In genomic region chr1:25893072-25893604, GRCh38 we compare ENCODE assay signal across 12 cellular contexts. TPM values are rescaled to one million over a fixed set of nuclear protein-coding genes. Genes with fewer than 3 reads are reported as not detected.
DNase-seq lines count a peak whose midpoint lies in the region; ATAC-seq and TF ChIP-seq lines count a peak whose summit lies in the region.
"Had no signal": no experiment of that assay in that cellular context is flagged by ENCODE, and none has a peak within 500 bp of the region (broad histone marks: within the 10 kb centered on the region; RNA-seq: fewer than 3 reads in every experiment).

No MANE protein-coding gene starts in this region.

- H2BK12ac ChIP-seq in H9 (ENCODE audit: insufficient read length, low read depth, low read length) = no peak overlapping the region

- H3K27me3 ChIP-seq in SK-N-SH (ENCODE audit: insufficient read depth) (no peaks in the 10 kb centered on the region), H9 (ENCODE audit: insufficient read depth, low read length) (no peaks in the 10 kb centered on the region)

- H2BK5ac ChIP-seq in H9 (ENCODE audit: insufficient read length, low read length) = no peak overlapping the region

- peaks cover 12 to 33% of the 10 kb centered on the region in 2 experiments; a peak in 3 of 4 replicates for H3K4me1 ChIP-seq in SK-N-SH (ENCODE audit: control insufficient read depth in 1 of 2, insufficient read depth in 2 of 2, low read depth in 1 of 2, low read length in 1 of 2)
- peaks cover 1% of the 10 kb centered on the region for H3K4me1 ChIP-seq in urinary bladder (ENCODE audit: insufficient read depth)
- H3K4me1 ChIP-seq in H9 (ENCODE audit: insufficient read depth, low read length) = no peaks in the 10 kb centered on the region; the same call in 1 of the 2 replicates

- no peak for TF ChIP-seq RAD21 in SK-N-SH (IDR thresholded peaks at IDR 0.05; ENCODE audit: low read length)

- TF ChIP-seq EP300 in SK-N-SH (IDR thresholded peaks at IDR 0.05; ENCODE audit: borderline replicate concordance in 1 of 2, low read depth in 1 of 2, low read length in 1 of 2) = no peak

- peaks cover 46% of the 10 kb centered on the region for H3F3A ChIP-seq in SK-N-SH (replicated peaks; ENCODE audit: insufficient read depth)

- CTCF ChIA-PET in SK-N-SH (lab: Yijun Ruan, JAX) = interaction anchor here (0.9 to 2.9 kb wide), 5 partner anchors 10 to 106 kb away, joined by 3 to 18 read pairs (median 4); partner anchors contain the start of gene PAFAH2

- no peak for ATAC-seq in SK-N-SH treated with all-trans-retinoic acid at 6 μM for 48 hours
- ATAC-seq: natural killer cell treated with Interleukin-12 subunit alpha and Interleukin-12 subunit beta and Interleukin-15 and Interleukin-18, amount 100 ng/mL, for 72 hours; stimulated activated memory B cell treated with anti-CD40 and anti-IgM and Interleukin-4, amounts not matched to agents 10 μg/mL and 1 μg/mL and 100 μg/mL, for 72 hours had no signal

- H3T11ph ChIP-seq in H9 (ENCODE audit: low read length) = no peak overlapping the region

- H3K79me2 ChIP-seq in SK-N-SH (ENCODE audit: insufficient read depth) (peaks cover 38% of the 10 kb centered on the region; the same call in 1 of the 2 replicates), H9 (ENCODE audit: insufficient read depth, low read length) (no peaks in the 10 kb centered on the region)

- intact Hi-C loops in activated CD4-positive, alpha-beta T cell treated with anti-CD3 and anti-CD28 coated beads, Interleukin-2, amount 10 ng/mL, durations not matched to agents 24 days and 14 days (cut with micrococcal nuclease) = no loop called here

- H3K4me1 Mint-ChIP-seq in activated CD4-positive, alpha-beta T cell treated with anti-CD3 and anti-CD28 coated beads, Interleukin-2, amount 10 ng/mL, durations not matched to agents 24 days and 14 days = peaks cover 12% of the 10 kb centered on the region
- peaks cover 37 to 42% of the 10 kb centered on the region in 2 experiments for H3K4me1 Mint-ChIP-seq in H9

- H3K27me3 Mint-ChIP-seq in activated CD4-positive, alpha-beta T cell treated with anti-CD3 and anti-CD28 coated beads, Interleukin-2, amount 10 ng/mL, durations not matched to agents 24 days and 14 days = no peaks in the 10 kb centered on the region
- no peaks in the 10 kb centered on the region for H3K27me3 Mint-ChIP-seq in H9 (ENCODE audit: low read depth)
- H3K27me3 Mint-ChIP-seq: natural killer cell treated with Interleukin-12 subunit alpha and Interleukin-12 subunit beta and Interleukin-15 and Interleukin-18, amount 100 ng/mL, for 72 hours; stimulated activated memory B cell treated with anti-CD40 and anti-IgM and Interleukin-4, amounts not matched to agents 10 μg/mL and 1 μg/mL and 100 μg/mL, for 72 hours had no signal

- H3K9me3 Mint-ChIP-seq in activated CD4-positive, alpha-beta T cell treated with anti-CD3 and anti-CD28 coated beads, Interleukin-2, amount 10 ng/mL, durations not matched to agents 24 days and 14 days = no peaks in the 10 kb centered on the region
- no peaks in the 10 kb centered on the region for H3K9me3 Mint-ChIP-seq in H9
- H3K9me3 Mint-ChIP-seq: natural killer cell treated with Interleukin-12 subunit alpha and Interleukin-12 subunit beta and Interleukin-15 and Interleukin-18, amount 100 ng/mL, for 72 hours; stimulated activated memory B cell treated with anti-CD40 and anti-IgM and Interleukin-4, amounts not matched to agents 10 μg/mL and 1 μg/mL and 100 μg/mL, for 72 hours had no signal

- H3K4me3 Mint-ChIP-seq in activated CD4-positive, alpha-beta T cell treated with anti-CD3 and anti-CD28 coated beads, Interleukin-2, amount 10 ng/mL, durations not matched to agents 24 days and 14 days = no peak overlapping the region
- no peak overlapping the region for H3K4me3 Mint-ChIP-seq in H9
- H3K4me3 Mint-ChIP-seq: natural killer cell treated with Interleukin-12 subunit alpha and Interleukin-12 subunit beta and Interleukin-15 and Interleukin-18, amount 100 ng/mL, for 72 hours; stimulated activated memory B cell treated with anti-CD40 and anti-IgM and Interleukin-4, amounts not matched to agents 10 μg/mL and 1 μg/mL and 100 μg/mL, for 72 hours had no signal

- POLR2A ChIA-PET in SK-N-SH (lab: Yijun Ruan, JAX) = interaction anchor here (2.7 kb wide), 1 partner anchor 10 kb away, joined by 6 read pairs; no protein-coding TSS in a partner anchor

- H3K18ac ChIP-seq in H9 (ENCODE audit: insufficient read length, low read depth, low read length) = no peak overlapping the region

- H3K27ac Mint-ChIP-seq in activated CD4-positive, alpha-beta T cell treated with anti-CD3 and anti-CD28 coated beads, Interleukin-2, amount 10 ng/mL, durations not matched to agents 24 days and 14 days = no peak overlapping the region
- H3K27ac Mint-ChIP-seq in H9 = no peak overlapping the region
- H3K27ac Mint-ChIP-seq: natural killer cell treated with Interleukin-12 subunit alpha and Interleukin-12 subunit beta and Interleukin-15 and Interleukin-18, amount 100 ng/mL, for 72 hours; stimulated activated memory B cell treated with anti-CD40 and anti-IgM and Interleukin-4, amounts not matched to agents 10 μg/mL and 1 μg/mL and 100 μg/mL, for 72 hours had no signal

- no peak overlapping the region for H3K23ac ChIP-seq in H9 (ENCODE audit: insufficient read length, low read depth, low read length)

- no peaks in the 10 kb centered on the region for H3K79me1 ChIP-seq in H9 (ENCODE audit: insufficient read depth, low read depth, low read length, poor library complexity, severe bottlenecking)

- no peak overlapping the region for H3K4me3 ChIP-seq in SK-N-SH (ENCODE audit: low read depth in 2 of 2, low read length in 1 of 2)
- H3K4me3 ChIP-seq in choroid plexus epithelial cell (ENCODE audit: low read depth, low read length) = no peak overlapping the region
- H3K4me3 ChIP-seq in urinary bladder (ENCODE audit: low read depth, low read length) = no peak overlapping the region

- no peak overlapping the region for H3K56ac ChIP-seq in H9 (ENCODE audit: insufficient read length, low read depth, low read length)

- H3K4me2 ChIP-seq in SK-N-SH (no peak overlapping the region), H9 (ENCODE audit: insufficient read depth, insufficient read length, low read length) (no peak overlapping the region)

- H3K4ac ChIP-seq in H9 (ENCODE audit: low read depth, low read length) = no peak overlapping the region

- H3K9me2 ChIP-seq in SK-N-SH = no peaks in the 10 kb centered on the region

- H3K9ac ChIP-seq in SK-N-SH (peak overlapping the region; percentile 66; the same call in 1 of the 2 replicates), H9 (ENCODE audit: extremely low read depth, insufficient read length, low read length) (no peak overlapping the region)

- no peaks in the 10 kb centered on the region for H3K23me2 ChIP-seq in H9 (ENCODE audit: insufficient read length, low read depth, low read length, poor library complexity, severe bottlenecking)

- H2AFZ ChIP-seq in SK-N-SH (ENCODE audit: low read depth) (no peak overlapping the region), H9 (ENCODE audit: low read length) (no peak overlapping the region)

- WGBS in SK-N-SH (ENCODE audit: low lambda C conversion rate) = 72% methylated on average over 5 of the region's 6 CpGs
- 35% methylated on average over 6 of the region's 6 CpGs for WGBS in urinary bladder
- no CpG with 5 or more reads among the region's 6 CpGs for WGBS in H9 (ENCODE audit: extremely low coverage, insufficient read length, low lambda C conversion rate)

- TF ChIP-seq CTCF in SK-N-SH (IDR thresholded peaks at IDR 0.05) (no peak), choroid plexus epithelial cell (conservative IDR thresholded peaks at IDR 0.05; ENCODE audit: low read depth, low read length) (no peak), H9 (conservative IDR thresholded peaks at IDR 0.05) (no peak)

- H3K36me3 ChIP-seq in SK-N-SH (replicated peaks in 1 of 2; ENCODE audit: control insufficient read depth in 1 of 2, insufficient read depth in 2 of 2, low read length in 1 of 2) = peaks cover 7 to 28% of the 10 kb centered on the region in 2 experiments
- no peaks in the 10 kb centered on the region for H3K36me3 ChIP-seq in urinary bladder (ENCODE audit: insufficient read depth)

- H2BK120ac ChIP-seq in H9 (ENCODE audit: low read depth, low read length, poor library complexity, severe bottlenecking) = no peak overlapping the region

- H4K5ac ChIP-seq in H9 (ENCODE audit: insufficient read length, low read depth, low read length) = no peak overlapping the region

- H4K8ac ChIP-seq in H9 (replicated peaks; ENCODE audit: insufficient read length, low read depth, low read length) = no peak overlapping the region

- H3K36me3 Mint-ChIP-seq in activated CD4-positive, alpha-beta T cell treated with anti-CD3 and anti-CD28 coated beads, Interleukin-2, amount 10 ng/mL, durations not matched to agents 24 days and 14 days (ENCODE audit: low read depth) = peaks cover 15% of the 10 kb centered on the region
- peaks cover 0 to 11% (median 1%) of the 10 kb centered on the region in 3 experiments; a peak in 6 of 7 replicates for H3K36me3 Mint-ChIP-seq in H9 (ENCODE audit: insufficient read depth in 1 of 3, low read depth in 3 of 3)
- H3K36me3 Mint-ChIP-seq: natural killer cell treated with Interleukin-12 subunit alpha and Interleukin-12 subunit beta and Interleukin-15 and Interleukin-18, amount 100 ng/mL, for 72 hours had no signal

- no peak overlapping the region for H2BK15ac ChIP-seq in H9 (ENCODE audit: low read depth, low read length)

- H4K20me1 ChIP-seq in SK-N-SH (ENCODE audit: insufficient read depth) (no peaks in the 10 kb centered on the region), H9 (ENCODE audit: control insufficient read depth, insufficient read depth, insufficient read length) (no peaks in the 10 kb centered on the region)

- H3K9me3 ChIP-seq in SK-N-SH (no peaks in the 10 kb centered on the region), H9 (ENCODE audit: control insufficient read depth, low read depth, low read length) (no peaks in the 10 kb centered on the region)

- H3K27ac ChIP-seq in SK-N-SH (ENCODE audit: low read depth in 2 of 2, low read length in 1 of 2) = peak overlapping the region; percentile 62 to 89; a peak in 3 of 4 replicates
- H3K27ac ChIP-seq in urinary bladder (ENCODE audit: low read depth) = peak overlapping the region; percentile 6
- no peak overlapping the region for H3K27ac ChIP-seq in H9 (ENCODE audit: insufficient read length, low read depth, low read length)

- no peak overlapping the region for H3K14ac ChIP-seq in H9 (ENCODE audit: insufficient read depth, low read length)

- no peak overlapping the region for H4K91ac ChIP-seq in H9 (ENCODE audit: insufficient read length, low read depth, low read length)

- DNase-seq in SK-N-SH (no peak), choroid plexus epithelial cell (ENCODE audit: low read depth) (peak; percentile 40), myocyte (ENCODE audit: low read depth) (peak; percentile 59), H9 (no peak), mesenteric fat pad (ENCODE audit: low spot score) (no peak)
- no peak for DNase-seq in activated CD4-positive, alpha-beta T cell treated with anti-CD3 and anti-CD28 coated beads, Interleukin-2, amount 10 ng/mL, durations not matched to agents 24 days and 14 days
- DNase-seq: hippocampal formation, NCI-H2171 treated with DMSO at 0.1 percent for 48 hours had no signal

- H2AK5ac ChIP-seq in H9 (ENCODE audit: insufficient read length, low read length) = no peak overlapping the region

- no peak overlapping the region for H2BK20ac ChIP-seq in H9 (ENCODE audit: low read depth, low read length, poor library complexity, severe bottlenecking)

RNA-seq across cellular contexts. Expression of gene STMN1, which starts 13.1 kb away (rescaled TPM):
- polyA plus RNA-seq in SK-N-SH (2012; rRNA removed) (72.8 and 143 TPM in 2 replicates), urinary bladder (49.4 TPM)
- polyA plus RNA-seq in SK-N-SH (2012; cell fraction: cytosol; rRNA removed) = 211 and 347 TPM in 2 replicates
- polyA plus RNA-seq in SK-N-SH (2012; cell fraction: nucleus; rRNA removed) = 53.8 and 86.2 TPM in 2 replicates
- total RNA-seq in myocyte (138 and 179 TPM in 2 replicates), urinary bladder (67.9 TPM), H9 (2021) (499 and 500 TPM in 2 replicates), mesenteric fat pad (39.3 TPM)
- 373 TPM for polyA plus RNA-seq in myocyte (2012)
- 247 and 255 TPM in 2 replicates for total RNA-seq in activated CD4-positive, alpha-beta T cell treated with anti-CD3 and anti-CD28 coated beads, Interleukin-2, amount 10 ng/mL, durations not matched to agents 24 days and 14 days

RNA-seq across cellular contexts. Expression of gene PAQR7, which starts 17.6 kb away (rescaled TPM):
- 5.6 and 7.0 TPM in 2 replicates for polyA plus RNA-seq in SK-N-SH (2012; rRNA removed)
- 3.1 and 4.9 TPM in 2 replicates for polyA plus RNA-seq in SK-N-SH (2012; cell fraction: cytosol; rRNA removed)
- polyA plus RNA-seq in SK-N-SH (2012; cell fraction: nucleus; rRNA removed) = 10.4 and 16.9 TPM in 2 replicates
- 6.3 and 9.8 TPM in 2 replicates for total RNA-seq in myocyte
- 21.8 TPM for polyA plus RNA-seq in myocyte (2012)
- total RNA-seq in urinary bladder = 10.4 TPM
- polyA plus RNA-seq in urinary bladder = 13.4 TPM
- total RNA-seq in activated CD4-positive, alpha-beta T cell treated with anti-CD3 and anti-CD28 coated beads, Interleukin-2, amount 10 ng/mL, durations not matched to agents 24 days and 14 days = 6.6 and 6.8 TPM in 2 replicates
- total RNA-seq in H9 (2021) = 6.0 and 6.3 TPM in 2 replicates
- 7.2 TPM for total RNA-seq in mesenteric fat pad

RNA-seq across cellular contexts. Expression of gene AUNIP, which starts 33.9 kb away (rescaled TPM):
- polyA plus RNA-seq in SK-N-SH (2012; rRNA removed) (1.9 TPM in 2 replicates), urinary bladder (0.11 TPM)
- 1.8 and 2.1 TPM in 2 replicates for polyA plus RNA-seq in SK-N-SH (2012; cell fraction: cytosol; rRNA removed)
- 1.3 and 1.4 TPM in 2 replicates for polyA plus RNA-seq in SK-N-SH (2012; cell fraction: nucleus; rRNA removed)
- total RNA-seq in myocyte (0.70 and 2.3 TPM in 2 replicates), urinary bladder (1.4 TPM), H9 (2021) (22.0 and 22.2 TPM in 2 replicates), mesenteric fat pad (not detected)
- polyA plus RNA-seq in myocyte (2012) = 0.90 TPM
- total RNA-seq in activated CD4-positive, alpha-beta T cell treated with anti-CD3 and anti-CD28 coated beads, Interleukin-2, amount 10 ng/mL, durations not matched to agents 24 days and 14 days = 12.0 and 13.9 TPM in 2 replicates

Comparison
In these comparisons a context has a peak if more than half of its experiments do, and no peak if none do; other contexts are left out.
1. DNase-seq: peak in choroid plexus epithelial cell (single experiment) and myocyte (single experiment); none in SK-N-SH (single experiment), activated CD4-positive, alpha-beta T cell treated with anti-CD3 and anti-CD28 coated beads, Interleukin-2, amount 10 ng/mL, durations not matched to agents 24 days and 14 days (single experiment), H9 (single experiment) and mesenteric fat pad (single experiment).